Comparison of ENCODE assay signal across 8 cellular contexts in genomic region chr6:27388293-27389197, GRCh38. TPM values are rescaled to one million over a fixed set of nuclear protein-coding genes. Genes with fewer than 3 reads are reported as not detected.
DNase-seq lines count a peak whose midpoint lies in the region; ATAC-seq and TF ChIP-seq lines count a peak whose summit lies in the region.

Gene ZNF391 (plus strand): TSS chr6:27388759. CDS start chr6:27400371, 11,612 bp downstream.

- peak within 1 kb of the TSS; percentile 89 for H3K4me3 ChIP-seq in OCI-LY3 (ENCODE audit: low read length)
- peak within 1 kb of the TSS; percentile 86 to 100 for H3K4me3 ChIP-seq in muscle layer of duodenum (ENCODE audit: low read depth in 1 of 2, low read length in 2 of 2)

- ATAC-seq in GM19455 (IDR thresholded peaks at IDR 0.05; ENCODE audit: unreplicated experiment) (peak; percentile 91), esophagus mucosa (peak; percentile 83)

- peak within 1 kb of the TSS; percentile 85 for H2AFZ ChIP-seq in OCI-LY3 (ENCODE audit: low read depth, low read length)

- DNase-seq in COLO829 (ENCODE audit: low spot score), result peak; percentile 90
- peak; percentile 74 for DNase-seq in HPDE6-E6E7 (ENCODE audit: extremely low spot score)
- DNase-seq in activated T-cell treated with anti-CD3 and anti-CD28 coated beads for 48 hours (ENCODE audit: low read depth), result peak; percentile 72
- DNase-seq in stimulated activated CD8-positive, alpha-beta memory T cell treated with anti-CD3 and anti-CD28 coated beads, Interleukin-7, amount 100 ng/mL, for 24 hours (ENCODE audit: low read depth), result peak; percentile 41

- no peaks in the 10 kb centered on the region for H3K4me1 ChIP-seq in OCI-LY3 (ENCODE audit: low read length)
- H3K4me1 ChIP-seq in muscle layer of duodenum (ENCODE audit: control insufficient read depth in 1 of 2, insufficient read depth in 2 of 2, low read length in 2 of 2), result peaks cover 0 to 8% of the 10 kb centered on the region in 2 donors

- H3K9ac ChIP-seq in OCI-LY3 (ENCODE audit: low read length), result peak within 1 kb of the TSS; percentile 65

- H3K4me2 ChIP-seq in OCI-LY3 (ENCODE audit: low read length), result peak within 1 kb of the TSS; percentile 64

- H4K20me1 ChIP-seq in OCI-LY3 (ENCODE audit: insufficient read depth, low read length), result no peaks in the 10 kb centered on the region

- H3K9me3 ChIP-seq in OCI-LY3 (ENCODE audit: insufficient read depth, low read length), result no peaks in the 10 kb centered on the region; the same call in 1 of the 2 replicates
- peaks cover 0 to under 1% of the 10 kb centered on the region in 2 donors for H3K9me3 ChIP-seq in muscle layer of duodenum (ENCODE audit: control insufficient read depth in 1 of 2, low read length in 2 of 2)

- no peaks in the 10 kb centered on the region for H3K36me3 ChIP-seq in OCI-LY3 (replicated peaks; ENCODE audit: low read depth, low read length)
- H3K36me3 ChIP-seq in muscle layer of duodenum (ENCODE audit: control insufficient read depth in 1 of 2, insufficient read depth in 2 of 2, low read length in 2 of 2), result no peaks in the 10 kb centered on the region

- H3K27ac ChIP-seq in OCI-LY3 (ENCODE audit: low read length), result peak within 1 kb of the TSS; percentile 68
- peak within 1 kb of the TSS; percentile 57 for H3K27ac ChIP-seq in muscle layer of duodenum (ENCODE audit: low read length)

- no peaks in the 10 kb centered on the region for H3K79me2 ChIP-seq in OCI-LY3 (ENCODE audit: low read length)

- TF ChIP-seq CTCF in OCI-LY3 (IDR thresholded peaks at IDR 0.05; ENCODE audit: low read depth, low read length), result no peak

- H3K27me3 ChIP-seq in OCI-LY3 (ENCODE audit: low read depth, low read length) (no peaks in the 10 kb centered on the region), muscle layer of duodenum (ENCODE audit: low read depth, low read length) (no peaks in the 10 kb centered on the region)

RNA-seq across cellular contexts. Expression of gene ZNF391, which starts in this region (rescaled TPM):
- total RNA-seq in esophagus mucosa, result 1.4 TPM

Comparison
In these comparisons a context has a peak if more than half of its experiments do, and no peak if none do; other contexts are left out.
1. Peak in every context shown above with its lines: DNase-seq, ATAC-seq, H3K4me3 ChIP-seq and H3K27ac ChIP-seq.